ENCODE assay signal across 1 cellular context in genomic region chr2:48605482-48606175, GRCh38.
A peak's percentile ranks its signal among the peaks of the same experiment; 100 is the strongest.
TF ChIP-seq lines count a peak whose summit lies in the region.

No MANE protein-coding gene starts in this region.

TF ChIP-seq in K562, 482 proteins besides CTCF, POLR2A, EP300 and RAD21 (continued from another document):
- no peak for TF ChIP-seq ZNF512 (tag; IDR thresholded peaks at IDR 0.05)
- no peak for TF ChIP-seq JUNB (CRISPR knock-in tag; conservative IDR thresholded peaks at IDR 0.05)
- TF ChIP-seq CUX1 (CRISPR knock-in tag; IDR thresholded peaks at IDR 0.05), result 0 out of 2 replicates have a peak, but pooled peaks have one; percentile 45
- TF ChIP-seq MTA2 (IDR thresholded peaks at IDR 0.05; ENCODE audit: low read depth), result peak; percentile 95
- TF ChIP-seq, protein P1, sequence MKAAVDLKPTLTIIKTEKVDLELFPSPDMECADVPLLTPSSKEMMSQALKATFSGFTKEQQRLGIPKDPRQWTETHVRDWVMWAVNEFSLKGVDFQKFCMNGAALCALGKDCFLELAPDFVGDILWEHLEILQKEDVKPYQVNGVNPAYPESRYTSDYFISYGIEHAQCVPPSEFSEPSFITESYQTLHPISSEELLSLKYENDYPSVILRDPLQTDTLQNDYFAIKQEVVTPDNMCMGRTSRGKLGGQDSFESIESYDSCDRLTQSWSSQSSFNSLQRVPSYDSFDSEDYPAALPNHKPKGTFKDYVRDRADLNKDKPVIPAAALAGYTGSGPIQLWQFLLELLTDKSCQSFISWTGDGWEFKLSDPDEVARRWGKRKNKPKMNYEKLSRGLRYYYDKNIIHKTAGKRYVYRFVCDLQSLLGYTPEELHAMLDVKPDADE (conservative IDR thresholded peaks at IDR 0.05; ENCODE audit: control insufficient read depth, low read depth, low read length), result no peak
- TF ChIP-seq ZNF282 (CRISPR knock-in tag; IDR thresholded peaks at IDR 0.05), result no peak
- TF ChIP-seq ZNF146 (CRISPR knock-in tag; IDR thresholded peaks at IDR 0.05; ENCODE audit: unreplicated experiment), result no peak
- no peak for TF ChIP-seq U2AF1 (optimal IDR thresholded peaks at IDR 0.05; ENCODE audit: low read depth, low read length)
- TF ChIP-seq MCM3 (IDR thresholded peaks at IDR 0.05), result no peak
- peak; percentile 82 for TF ChIP-seq HDAC3 (IDR thresholded peaks at IDR 0.05; ENCODE audit: borderline replicate concordance, partially characterized antibody)
- TF ChIP-seq NFXL1 (CRISPR knock-in tag; IDR thresholded peaks at IDR 0.05), result no peak
- no peak for TF ChIP-seq E2F4 (CRISPR knock-in tag; IDR thresholded peaks at IDR 0.05; ENCODE audit: low read depth)
- no peak for TF ChIP-seq KDM4B (IDR thresholded peaks at IDR 0.05; ENCODE audit: borderline replicate concordance in 2 of 2, low read depth in 1 of 2)
- TF ChIP-seq HDAC2 (IDR thresholded peaks at IDR 0.05), result peak; percentile 61; the same call in 1 of the 2 replicates
- no peak for TF ChIP-seq EWSR1 (IDR thresholded peaks at IDR 0.05; ENCODE audit: borderline replicate concordance, low read depth, partially characterized antibody)
- no peak for TF ChIP-seq FUS (optimal IDR thresholded peaks at IDR 0.05; ENCODE audit: low read depth, low read length)
- TF ChIP-seq ZNF57 (CRISPR knock-in tag; IDR thresholded peaks at IDR 0.05), result no peak
- TF ChIP-seq PHB (CRISPR knock-in tag; IDR thresholded peaks at IDR 0.05), result no peak
- TF ChIP-seq, protein P2, sequence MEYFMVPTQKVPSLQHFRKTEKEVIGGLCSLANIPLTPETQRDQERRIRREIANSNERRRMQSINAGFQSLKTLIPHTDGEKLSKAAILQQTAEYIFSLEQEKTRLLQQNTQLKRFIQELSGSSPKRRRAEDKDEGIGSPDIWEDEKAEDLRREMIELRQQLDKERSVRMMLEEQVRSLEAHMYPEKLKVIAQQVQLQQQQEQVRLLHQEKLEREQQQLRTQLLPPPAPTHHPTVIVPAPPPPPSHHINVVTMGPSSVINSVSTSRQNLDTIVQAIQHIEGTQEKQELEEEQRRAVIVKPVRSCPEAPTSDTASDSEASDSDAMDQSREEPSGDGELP (CRISPR knock-in tag; IDR thresholded peaks at IDR 0.05; ENCODE audit: borderline replicate concordance), result peak; percentile 23; the same call in 1 of the 2 replicates
- no peak for TF ChIP-seq HLTF (IDR thresholded peaks at IDR 0.05)
- TF ChIP-seq ZNF77 (CRISPR knock-in tag; IDR thresholded peaks at IDR 0.05), result no peak
- TF ChIP-seq, protein P3, sequence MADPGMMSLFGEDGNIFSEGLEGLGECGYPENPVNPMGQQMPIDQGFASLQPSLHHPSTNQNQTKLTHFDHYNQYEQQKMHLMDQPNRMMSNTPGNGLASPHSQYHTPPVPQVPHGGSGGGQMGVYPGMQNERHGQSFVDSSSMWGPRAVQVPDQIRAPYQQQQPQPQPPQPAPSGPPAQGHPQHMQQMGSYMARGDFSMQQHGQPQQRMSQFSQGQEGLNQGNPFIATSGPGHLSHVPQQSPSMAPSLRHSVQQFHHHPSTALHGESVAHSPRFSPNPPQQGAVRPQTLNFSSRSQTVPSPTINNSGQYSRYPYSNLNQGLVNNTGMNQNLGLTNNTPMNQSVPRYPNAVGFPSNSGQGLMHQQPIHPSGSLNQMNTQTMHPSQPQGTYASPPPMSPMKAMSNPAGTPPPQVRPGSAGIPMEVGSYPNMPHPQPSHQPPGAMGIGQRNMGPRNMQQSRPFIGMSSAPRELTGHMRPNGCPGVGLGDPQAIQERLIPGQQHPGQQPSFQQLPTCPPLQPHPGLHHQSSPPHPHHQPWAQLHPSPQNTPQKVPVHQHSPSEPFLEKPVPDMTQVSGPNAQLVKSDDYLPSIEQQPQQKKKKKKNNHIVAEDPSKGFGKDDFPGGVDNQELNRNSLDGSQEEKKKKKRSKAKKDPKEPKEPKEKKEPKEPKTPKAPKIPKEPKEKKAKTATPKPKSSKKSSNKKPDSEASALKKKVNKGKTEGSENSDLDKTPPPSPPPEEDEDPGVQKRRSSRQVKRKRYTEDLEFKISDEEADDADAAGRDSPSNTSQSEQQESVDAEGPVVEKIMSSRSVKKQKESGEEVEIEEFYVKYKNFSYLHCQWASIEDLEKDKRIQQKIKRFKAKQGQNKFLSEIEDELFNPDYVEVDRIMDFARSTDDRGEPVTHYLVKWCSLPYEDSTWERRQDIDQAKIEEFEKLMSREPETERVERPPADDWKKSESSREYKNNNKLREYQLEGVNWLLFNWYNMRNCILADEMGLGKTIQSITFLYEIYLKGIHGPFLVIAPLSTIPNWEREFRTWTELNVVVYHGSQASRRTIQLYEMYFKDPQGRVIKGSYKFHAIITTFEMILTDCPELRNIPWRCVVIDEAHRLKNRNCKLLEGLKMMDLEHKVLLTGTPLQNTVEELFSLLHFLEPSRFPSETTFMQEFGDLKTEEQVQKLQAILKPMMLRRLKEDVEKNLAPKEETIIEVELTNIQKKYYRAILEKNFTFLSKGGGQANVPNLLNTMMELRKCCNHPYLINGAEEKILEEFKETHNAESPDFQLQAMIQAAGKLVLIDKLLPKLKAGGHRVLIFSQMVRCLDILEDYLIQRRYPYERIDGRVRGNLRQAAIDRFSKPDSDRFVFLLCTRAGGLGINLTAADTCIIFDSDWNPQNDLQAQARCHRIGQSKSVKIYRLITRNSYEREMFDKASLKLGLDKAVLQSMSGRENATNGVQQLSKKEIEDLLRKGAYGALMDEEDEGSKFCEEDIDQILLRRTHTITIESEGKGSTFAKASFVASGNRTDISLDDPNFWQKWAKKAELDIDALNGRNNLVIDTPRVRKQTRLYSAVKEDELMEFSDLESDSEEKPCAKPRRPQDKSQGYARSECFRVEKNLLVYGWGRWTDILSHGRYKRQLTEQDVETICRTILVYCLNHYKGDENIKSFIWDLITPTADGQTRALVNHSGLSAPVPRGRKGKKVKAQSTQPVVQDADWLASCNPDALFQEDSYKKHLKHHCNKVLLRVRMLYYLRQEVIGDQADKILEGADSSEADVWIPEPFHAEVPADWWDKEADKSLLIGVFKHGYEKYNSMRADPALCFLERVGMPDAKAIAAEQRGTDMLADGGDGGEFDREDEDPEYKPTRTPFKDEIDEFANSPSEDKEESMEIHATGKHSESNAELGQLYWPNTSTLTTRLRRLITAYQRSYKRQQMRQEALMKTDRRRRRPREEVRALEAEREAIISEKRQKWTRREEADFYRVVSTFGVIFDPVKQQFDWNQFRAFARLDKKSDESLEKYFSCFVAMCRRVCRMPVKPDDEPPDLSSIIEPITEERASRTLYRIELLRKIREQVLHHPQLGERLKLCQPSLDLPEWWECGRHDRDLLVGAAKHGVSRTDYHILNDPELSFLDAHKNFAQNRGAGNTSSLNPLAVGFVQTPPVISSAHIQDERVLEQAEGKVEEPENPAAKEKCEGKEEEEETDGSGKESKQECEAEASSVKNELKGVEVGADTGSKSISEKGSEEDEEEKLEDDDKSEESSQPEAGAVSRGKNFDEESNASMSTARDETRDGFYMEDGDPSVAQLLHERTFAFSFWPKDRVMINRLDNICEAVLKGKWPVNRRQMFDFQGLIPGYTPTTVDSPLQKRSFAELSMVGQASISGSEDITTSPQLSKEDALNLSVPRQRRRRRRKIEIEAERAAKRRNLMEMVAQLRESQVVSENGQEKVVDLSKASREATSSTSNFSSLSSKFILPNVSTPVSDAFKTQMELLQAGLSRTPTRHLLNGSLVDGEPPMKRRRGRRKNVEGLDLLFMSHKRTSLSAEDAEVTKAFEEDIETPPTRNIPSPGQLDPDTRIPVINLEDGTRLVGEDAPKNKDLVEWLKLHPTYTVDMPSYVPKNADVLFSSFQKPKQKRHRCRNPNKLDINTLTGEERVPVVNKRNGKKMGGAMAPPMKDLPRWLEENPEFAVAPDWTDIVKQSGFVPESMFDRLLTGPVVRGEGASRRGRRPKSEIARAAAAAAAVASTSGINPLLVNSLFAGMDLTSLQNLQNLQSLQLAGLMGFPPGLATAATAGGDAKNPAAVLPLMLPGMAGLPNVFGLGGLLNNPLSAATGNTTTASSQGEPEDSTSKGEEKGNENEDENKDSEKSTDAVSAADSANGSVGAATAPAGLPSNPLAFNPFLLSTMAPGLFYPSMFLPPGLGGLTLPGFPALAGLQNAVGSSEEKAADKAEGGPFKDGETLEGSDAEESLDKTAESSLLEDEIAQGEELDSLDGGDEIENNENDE (IDR thresholded peaks at IDR 0.05; ENCODE audit: low read depth, low read length), result no peak
- peak; percentile 92 for TF ChIP-seq CEBPB (tag; IDR thresholded peaks at IDR 0.05)
